ENCODE assay signal across 15 cellular contexts in genomic region chr6:51214442-51214841, GRCh38.
"Had no signal": no experiment of that assay in that cellular context is flagged by ENCODE, and none has a peak within 500 bp of the region (broad histone marks: within the 10 kb centered on the region; RNA-seq: fewer than 3 reads in every experiment).

No MANE protein-coding gene starts in this region.

- H3K9me3 Mint-ChIP-seq: T-helper 2 cell treated with Interferon-gamma antibody and Interleukin-4, amounts not matched to agents 5 μg/mL and 100 μg/mL, for 36 hours had no signal

- H3K9me3 ChIP-seq: heart left ventricle had no signal

- H3K36me3 Mint-ChIP-seq: natural killer cell treated with Interleukin-12 subunit alpha and Interleukin-12 subunit beta and Interleukin-15 and Interleukin-18, amount 100 ng/mL, for 72 hours had no signal

- H3K27ac ChIP-seq: brain microvascular endothelial cell, coronary artery, heart left ventricle had no signal

- H3K4me1 ChIP-seq: heart left ventricle had no signal

- DNase-seq: activated CD4-positive, alpha-beta T cell treated with anti-CD3 and anti-CD28 coated beads, Interleukin-2, amount 50 U/mL, for 1 hour; activated CD8-positive, alpha-beta memory T cell treated with anti-CD3 and anti-CD28 coated beads, Interleukin-2, amount 50 U/mL, for 4 hours; activated naive CD4-positive, alpha-beta T cell treated with anti-CD3 and anti-CD28 coated beads for 36 hours; activated T-cell treated with anti-CD3 and anti-CD28 coated beads, Interleukin-2, amount 50 U/mL, for 4 hours; brain microvascular endothelial cell; erythroblast; left cardiac atrium; mesenchymal stem cell; stimulated activated naive CD4-positive, alpha-beta T cell; trophoblast cell had no signal

- H3K4me3 Mint-ChIP-seq: activated naive CD4-positive, alpha-beta T cell treated with anti-CD3 and anti-CD28 coated beads for 36 hours; activated T-cell treated with anti-CD3 and anti-CD28 coated beads, Interleukin-2, amount 50 U/mL, for 4 hours; central memory CD8-positive, alpha-beta T cell; natural killer cell treated with Interleukin-12 subunit alpha and Interleukin-12 subunit beta and Interleukin-15 and Interleukin-18, amount 100 ng/mL, for 72 hours; T-helper 2 cell treated with Interferon-gamma antibody and Interleukin-4, amounts not matched to agents 5 μg/mL and 100 μg/mL, for 36 hours had no signal

- H3K27me3 ChIP-seq: brain microvascular endothelial cell, heart left ventricle had no signal

- H3K27me3 Mint-ChIP-seq: central memory CD8-positive, alpha-beta T cell; natural killer cell treated with Interleukin-12 subunit alpha and Interleukin-12 subunit beta and Interleukin-15 and Interleukin-18, amount 100 ng/mL, for 72 hours had no signal

- H3K4me1 Mint-ChIP-seq: central memory CD8-positive, alpha-beta T cell had no signal

- H3K27ac Mint-ChIP-seq: activated naive CD4-positive, alpha-beta T cell treated with anti-CD3 and anti-CD28 coated beads for 36 hours; natural killer cell treated with Interleukin-12 subunit alpha and Interleukin-12 subunit beta and Interleukin-15 and Interleukin-18, amount 100 ng/mL, for 72 hours; T-helper 2 cell treated with Interferon-gamma antibody and Interleukin-4, amounts not matched to agents 5 μg/mL and 100 μg/mL, for 36 hours had no signal

- H3K36me3 ChIP-seq: brain microvascular endothelial cell, heart left ventricle had no signal
